2 cellular contexts compared by ENCODE assay signal in genomic region chr10:3060481-3060889, GRCh38.
TF ChIP-seq lines count a peak whose summit lies in the region.

No MANE protein-coding gene starts in this region.

TF ChIP-seq in WTC11, 78 proteins besides CTCF, POLR2A, EP300 and RAD21:
- no peak for TF ChIP-seq TEAD4 (CRISPR knock-in tag; IDR thresholded peaks at IDR 0.05)
- TF ChIP-seq ZNF425 (CRISPR knock-in tag; conservative IDR thresholded peaks at IDR 0.05), result no peak
- no peak for TF ChIP-seq ZBTB21 (CRISPR knock-in tag; IDR thresholded peaks at IDR 0.05; ENCODE audit: borderline replicate concordance)
- TF ChIP-seq ZNF416 (CRISPR knock-in tag; IDR thresholded peaks at IDR 0.05), result no peak
- no peak for TF ChIP-seq ZNF121 (CRISPR knock-in tag; IDR thresholded peaks at IDR 0.05)
- no peak for TF ChIP-seq MXD4 (CRISPR knock-in tag; IDR thresholded peaks at IDR 0.05; ENCODE audit: borderline replicate concordance)
- no peak for TF ChIP-seq ZNF138 (CRISPR knock-in tag; conservative IDR thresholded peaks at IDR 0.05)
- no peak for TF ChIP-seq IRF2 (CRISPR knock-in tag; IDR thresholded peaks at IDR 0.05; ENCODE audit: borderline replicate concordance, low read depth)
- TF ChIP-seq TP53 (CRISPR knock-in tag; IDR thresholded peaks at IDR 0.05), result no peak
- no peak for TF ChIP-seq NFE2L1 (CRISPR knock-in tag; IDR thresholded peaks at IDR 0.05)
- no peak for TF ChIP-seq RELA (CRISPR knock-in tag; IDR thresholded peaks at IDR 0.05; ENCODE audit: borderline replicate concordance)
- no peak for TF ChIP-seq SMAD3 (CRISPR knock-in tag; IDR thresholded peaks at IDR 0.05; ENCODE audit: borderline replicate concordance)
- no peak for TF ChIP-seq NFYB (CRISPR knock-in tag; conservative IDR thresholded peaks at IDR 0.05; ENCODE audit: low read depth)
- TF ChIP-seq CREB1 (CRISPR knock-in tag; IDR thresholded peaks at IDR 0.05), result no peak
- no peak for TF ChIP-seq ARID4B (CRISPR knock-in tag; IDR thresholded peaks at IDR 0.05; ENCODE audit: borderline replicate concordance)
- TF ChIP-seq ZNF671 (CRISPR knock-in tag; IDR thresholded peaks at IDR 0.05), result no peak
- TF ChIP-seq NR3C1 (CRISPR knock-in tag; conservative IDR thresholded peaks at IDR 0.05; ENCODE audit: low read depth), result no peak
- no peak for TF ChIP-seq JAZF1 (CRISPR knock-in tag; IDR thresholded peaks at IDR 0.05)
- no peak for TF ChIP-seq TCF7 (CRISPR knock-in tag; IDR thresholded peaks at IDR 0.05; ENCODE audit: low read depth)
- TF ChIP-seq ZNF219 (CRISPR knock-in tag; IDR thresholded peaks at IDR 0.05; ENCODE audit: borderline replicate concordance), result no peak

TF ChIP-seq in HEK293T, 16 proteins besides CTCF, POLR2A, EP300 and RAD21:
- no peak for TF ChIP-seq PKNOX1 (IDR thresholded peaks at IDR 0.05)
- TF ChIP-seq SUZ12 (IDR thresholded peaks at IDR 0.05), result no peak
- no peak for TF ChIP-seq HDGF (IDR thresholded peaks at IDR 0.05; ENCODE audit: borderline replicate concordance)
- TF ChIP-seq LEF1 (IDR thresholded peaks at IDR 0.05; ENCODE audit: borderline replicate concordance), result no peak
- no peak for TF ChIP-seq L3MBTL2 (conservative IDR thresholded peaks at IDR 0.05)
- no peak for TF ChIP-seq FOXK2 (IDR thresholded peaks at IDR 0.05)
- no peak for TF ChIP-seq CTBP1 (IDR thresholded peaks at IDR 0.05; ENCODE audit: borderline replicate concordance)
